Comparison of ENCODE assay signal across 8 cellular contexts in the genomic region with DNA sequence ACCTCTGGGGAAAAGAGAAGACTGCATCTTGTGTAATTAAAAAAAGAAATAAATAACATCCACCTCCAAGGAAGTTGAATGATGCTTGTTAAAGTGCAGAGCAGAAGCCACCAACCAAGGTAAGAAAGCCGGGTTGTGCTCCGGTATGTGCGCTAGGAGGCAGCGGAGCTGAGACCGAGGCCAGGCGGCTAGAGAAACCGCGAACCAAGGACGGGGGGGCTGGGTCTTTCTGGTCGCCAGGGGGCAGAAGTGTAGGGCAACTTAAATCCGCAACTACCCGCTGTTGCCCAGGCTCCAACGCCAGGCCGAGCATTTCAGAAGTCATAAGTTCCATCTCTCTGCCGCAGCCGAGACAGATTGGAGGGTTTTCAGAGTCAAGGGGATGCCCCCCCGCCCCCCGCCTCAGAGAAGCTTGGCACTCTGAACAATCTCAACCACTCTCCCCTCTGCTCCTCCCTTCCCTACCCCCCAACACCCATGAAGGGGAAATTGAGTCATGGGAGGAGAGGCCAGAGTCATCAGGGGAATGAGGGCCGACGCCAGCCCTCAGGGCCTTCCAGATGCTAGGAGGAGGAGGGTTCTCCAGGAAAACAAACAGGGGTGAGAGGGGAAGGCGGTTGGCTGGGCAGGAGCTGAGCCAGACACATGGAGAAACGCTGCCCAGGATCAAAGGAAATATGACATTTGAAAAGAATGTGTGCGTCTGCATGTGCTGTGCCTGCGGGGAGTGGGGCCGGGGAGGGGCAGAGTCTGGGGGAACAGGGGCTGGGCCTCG. TPM values are rescaled to one million over a fixed set of nuclear protein-coding genes. Genes with fewer than 3 reads are reported as not detected.
DNase-seq lines count a peak whose midpoint lies in the region; ATAC-seq and TF ChIP-seq lines count a peak whose summit lies in the region.

No MANE protein-coding gene starts in this region.

- peaks cover 34% of the 10 kb centered on the region for H3K4me1 ChIP-seq in BLaER1
- H3K4me1 ChIP-seq in prostate gland (replicated peaks) = no peaks in the 10 kb centered on the region
- no peaks in the 10 kb centered on the region for H3K4me1 ChIP-seq in uterus

- H3K27ac ChIP-seq in BLaER1 (peak overlapping the region; percentile 99), prostate gland (peak overlapping the region; percentile 85 to 92), uterus (peak overlapping the region; percentile 94 to 99)

- WGBS in prostate gland = 2% methylated on average over 24 of the region's 26 CpGs

- intact Hi-C loops in left cardiac atrium (cut with DNase I) = loop anchor here (5.0 kb wide), 2 partner anchors 37 to 67 kb away; no protein-coding TSS in a partner anchor
- intact Hi-C loops in prostate gland (cut with DNase I) = loop anchor here (1.0 kb wide), 2 partner anchors 35 to 66 kb away; no protein-coding TSS in a partner anchor
- intact Hi-C loops in uterus (cut with DNase I; ENCODE audit: low total_unique reads) = loop anchor here (5.0 kb wide), 1 partner anchor 67 kb away; no protein-coding TSS in a partner anchor

- peaks cover 6% of the 10 kb centered on the region; the same call in 1 of the 2 replicates for H4K20me1 ChIP-seq in BLaER1

- peak overlapping the region; percentile 89 for H3K9ac ChIP-seq in BLaER1

- TF ChIP-seq POLR2A in prostate gland (IDR thresholded peaks at IDR 0.05) = peak; percentile 9
- TF ChIP-seq POLR2A in uterus (IDR thresholded peaks at IDR 0.05) = no peak

- ATAC-seq in GM19468 (IDR thresholded peaks at IDR 0.05; ENCODE audit: extremely low read depth, unreplicated experiment) (peak; percentile 49), left cardiac atrium (peak; percentile 42 to 48)

- peaks cover 11% of the 10 kb centered on the region for H3K36me3 ChIP-seq in BLaER1
- H3K36me3 ChIP-seq in prostate gland = no peaks in the 10 kb centered on the region
- H3K36me3 ChIP-seq in uterus = no peaks in the 10 kb centered on the region

- H3K4me3 ChIP-seq in BLaER1 = peak overlapping the region; percentile 92
- peak overlapping the region; percentile 46 to 48 for H3K4me3 ChIP-seq in prostate gland
- H3K4me3 ChIP-seq in uterus = peak overlapping the region; percentile 69 to 81

- no peaks in the 10 kb centered on the region for H3K9me3 ChIP-seq in BLaER1
- H3K9me3 ChIP-seq in prostate gland = no peaks in the 10 kb centered on the region
- H3K9me3 ChIP-seq in uterus = no peaks in the 10 kb centered on the region

- peak; percentile 52 to 98 (median 91) for TF ChIP-seq CTCF in prostate gland (IDR thresholded peaks at IDR 0.05)
- TF ChIP-seq CTCF in uterus (IDR thresholded peaks at IDR 0.05) = peak; percentile 85 to 93 (median 92)

- DNase-seq in MV-4-11 (lab: John Stamatoyannopoulos, UW) (peak; percentile 72), T-helper 1 cell (peak in 4 of 5 donors; percentile 30 to 78 (median 40)), amygdala (lab: John Stamatoyannopoulos, UW) (peak in 32 of 56 donors; percentile 4 to 75 (median 29)), left cardiac atrium (peak; percentile 90), prostate gland (ENCODE audit: low spot score) (peak; percentile 90), uterus (peak; percentile 90 to 91)

- H3K27me3 ChIP-seq in BLaER1 (no peaks in the 10 kb centered on the region), prostate gland (replicated peaks; ENCODE audit: insufficient read depth) (no peaks in the 10 kb centered on the region), uterus (no peaks in the 10 kb centered on the region)

- H3K4me2 ChIP-seq in BLaER1 = peak overlapping the region; percentile 99

RNA-seq across cellular contexts. Expression of a gene that starts 2.2 kb away (rescaled TPM):
- 10 to 100 TPM; 23.9 to 30.9 TPM for total RNA-seq in left cardiac atrium
- total RNA-seq in prostate gland = 10 to 100 TPM in 1 of 2 donors, 1 to 10 TPM in 1; 6.3 to 41.1 TPM
- total RNA-seq in uterus = 100 to 1,000 TPM in 1 of 4 donors, 10 to 100 TPM in 3; 25.6 to 187 (median 86.4) TPM

RNA-seq across cellular contexts. Expression of a gene that starts 26.0 kb away (rescaled TPM):
- total RNA-seq in left cardiac atrium = 1 to 10 TPM; 6.5 to 6.7 TPM
- total RNA-seq in prostate gland = 1 to 10 TPM; 1.9 to 7.6 TPM
- 100 to 1,000 TPM in 1 of 4 donors, 1 to 10 TPM in 2, under 1 TPM in 1; 0.29 to 123 (median 6.0) TPM for total RNA-seq in uterus

RNA-seq across cellular contexts. Expression of a gene that starts 30.9 kb away (rescaled TPM):
- 10 to 100 TPM; 19.2 to 43.9 TPM for total RNA-seq in left cardiac atrium
- 10 to 100 TPM; 19.4 to 28.7 TPM for total RNA-seq in prostate gland
- total RNA-seq in uterus = 100 to 1,000 TPM in 2 of 4 donors, 10 to 100 TPM in 2; 22.8 to 138 (median 86.1) TPM

RNA-seq across cellular contexts. Expression of a gene that starts 33.0 kb away (rescaled TPM):
- 10 to 100 TPM in 1 of 2 donors, 1 to 10 TPM in 1; 6.5 to 12.0 TPM for total RNA-seq in left cardiac atrium
- total RNA-seq in prostate gland = 10 to 100 TPM; 10.5 to 26.5 TPM
- total RNA-seq in uterus = 10 to 100 TPM in 3 of 4 donors, 1 to 10 TPM in 1; 4.9 to 51.1 (median 27.3) TPM

RNA-seq across cellular contexts. Expression of a gene that starts 54.5 kb away (rescaled TPM):
- 1 to 10 TPM; 2.8 to 3.2 TPM for total RNA-seq in left cardiac atrium
- total RNA-seq in prostate gland = 10 to 100 TPM; 11.8 to 14.2 TPM
- 10 to 100 TPM in 1 of 4 donors, 1 to 10 TPM in 3; 3.7 to 19.5 (median 5.6) TPM for total RNA-seq in uterus

Comparison
In these comparisons a context has a peak if more than half of its experiments do, and no peak if none do; other contexts are left out.
1. Peak in every context shown above with its lines: DNase-seq, ATAC-seq, H3K4me3 ChIP-seq and H3K27ac ChIP-seq.
2. DNase-seq: peak in every context shown above with its lines; median percentile 90 in uterus; 90 in left cardiac atrium; 90 in prostate gland; 72 in MV-4-11; 40 in T-helper 1 cell; 29 in amygdala.